ENCODE assay signal across 2 cellular contexts in genomic region chr11:75174781-75175370, GRCh38.
TF ChIP-seq lines count a peak whose summit lies in the region.

No MANE protein-coding gene starts in this region.

TF ChIP-seq in IMR-90, 13 proteins besides CTCF, POLR2A, EP300 and RAD21:
- peak; percentile 85 for TF ChIP-seq USF2 (IDR thresholded peaks at IDR 0.05; ENCODE audit: low read depth, low read length)
- TF ChIP-seq MXI1 (IDR thresholded peaks at IDR 0.05; ENCODE audit: borderline replicate concordance, low read depth, low read length): no peak

TF ChIP-seq in GM12878, 131 proteins besides CTCF, POLR2A, EP300 and RAD21:
- TF ChIP-seq TCF7 (IDR thresholded peaks at IDR 0.05; ENCODE audit: borderline replicate concordance) (no peak), EGR1 (IDR thresholded peaks at IDR 0.05; ENCODE audit: borderline replicate concordance in 1 of 2, low read depth in 2 of 2, low read length in 2 of 2) (no peak), TARDBP (IDR thresholded peaks at IDR 0.05; ENCODE audit: borderline replicate concordance) (no peak), RELA (IDR thresholded peaks at IDR 0.05; ENCODE audit: borderline replicate concordance, partially characterized antibody) (no peak), RUNX3 (IDR thresholded peaks at IDR 0.05; ENCODE audit: low read length) (no peak), ETV6 (conservative IDR thresholded peaks at IDR 0.05 in 1 of 2, IDR thresholded peaks at IDR 0.05 in 1 of 2; ENCODE audit: borderline replicate concordance in 1 of 2, low read depth in 1 of 2) (no peak), FOS (IDR thresholded peaks at IDR 0.05; ENCODE audit: borderline replicate concordance, extremely low read depth, insufficient read length) (no peak), RAD51 (IDR thresholded peaks at IDR 0.05) (peak; percentile 82; the same call in 1 of the 2 replicates), TAF1 (IDR thresholded peaks at IDR 0.05; ENCODE audit: borderline replicate concordance, low read depth, low read length) (no peak), USF2 (IDR thresholded peaks at IDR 0.05; ENCODE audit: borderline replicate concordance, low read depth, low read length) (peak; percentile 6; the same call in 1 of the 2 replicates), NFXL1 (IDR thresholded peaks at IDR 0.05; ENCODE audit: borderline replicate concordance) (no peak), KAT2A (conservative IDR thresholded peaks at IDR 0.05; ENCODE audit: control insufficient read depth, low read depth, low read length) (no peak), POLR2AphosphoS5 (IDR thresholded peaks at IDR 0.05; ENCODE audit: low read length) (no peak), BRCA1 (IDR thresholded peaks at IDR 0.05; ENCODE audit: low read depth, low read length) (no peak), SPI1 (IDR thresholded peaks at IDR 0.05; ENCODE audit: borderline replicate concordance, insufficient read depth, low read depth, low read length) (peak; percentile 77; the same call in 1 of the 2 replicates), ASH2L (IDR thresholded peaks at IDR 0.05; ENCODE audit: borderline replicate concordance, low read depth) (no peak), NBN (IDR thresholded peaks at IDR 0.05) (no peak), SUPT20H (IDR thresholded peaks at IDR 0.05; ENCODE audit: borderline replicate concordance, control insufficient read depth, low read depth, low read length) (no peak), ZNF24 (IDR thresholded peaks at IDR 0.05) (no peak), RB1 (IDR thresholded peaks at IDR 0.05; ENCODE audit: borderline replicate concordance) (no peak), ZBTB11 (CRISPR knock-in tag; IDR thresholded peaks at IDR 0.05) (no peak), HDAC6 (IDR thresholded peaks at IDR 0.05; ENCODE audit: unreplicated experiment) (no peak), PAX5 (IDR thresholded peaks at IDR 0.05; ENCODE audit: borderline replicate concordance, low read depth, low read length) (no peak), SREBF1 (IDR thresholded peaks at IDR 0.05; ENCODE audit: low read length) (no peak), CHD1 (IDR thresholded peaks at IDR 0.05; ENCODE audit: low read depth, low read length) (no peak), PAX8 (IDR thresholded peaks at IDR 0.05) (no peak), TCF12 (IDR thresholded peaks at IDR 0.05; ENCODE audit: low read depth, low read length) (no peak), MLLT1 (IDR thresholded peaks at IDR 0.05) (no peak), CBX5 (IDR thresholded peaks at IDR 0.05; ENCODE audit: low read depth) (no peak), ATF3 (IDR thresholded peaks at IDR 0.05; ENCODE audit: borderline replicate concordance, extremely low read depth, low read depth, low read length) (0 out of 2 replicates have a peak, but pooled peaks have one; percentile 8), CBFB (IDR thresholded peaks at IDR 0.05; ENCODE audit: low read depth) (no peak), KLF5 (IDR thresholded peaks at IDR 0.05; ENCODE audit: partially characterized antibody) (no peak), ZBTB33 (IDR thresholded peaks at IDR 0.05) (no peak), USF1 (IDR thresholded peaks at IDR 0.05; ENCODE audit: borderline replicate concordance, extremely low read length, insufficient read depth, low read depth, low read length) (peak; percentile 47), BHLHE40 (IDR thresholded peaks at IDR 0.05; ENCODE audit: borderline replicate concordance in 1 of 2, low read depth in 2 of 2, low read length in 1 of 2) (peak in 1 of 2 experiments; percentile 27; a peak in 1 of 4 replicates), EED (IDR thresholded peaks at IDR 0.05; ENCODE audit: low read depth) (no peak), PRDM15 (CRISPR knock-in tag; IDR thresholded peaks at IDR 0.05) (no peak), ELK1 (IDR thresholded peaks at IDR 0.05; ENCODE audit: low read depth, low read length) (no peak)
